ENCODE assay signal across 20 cellular contexts in the genomic region with DNA sequence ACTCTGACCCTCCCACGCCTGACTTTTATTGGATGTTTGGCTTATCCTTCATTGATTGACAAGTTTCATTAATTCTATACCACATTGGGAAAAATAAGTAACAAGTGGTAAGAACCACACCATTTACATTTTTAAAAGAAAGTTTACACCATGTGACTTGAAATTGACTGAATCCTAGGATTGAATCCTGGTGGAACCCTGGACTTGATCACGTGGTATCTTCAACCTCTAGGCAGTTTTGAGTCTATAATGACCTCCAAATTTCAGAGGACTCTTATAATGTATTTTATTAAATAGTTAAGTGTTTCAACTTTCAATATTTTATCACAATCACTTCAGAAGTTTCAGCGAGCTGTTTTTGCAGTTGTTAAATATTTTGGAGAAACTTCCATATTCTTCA.
"Had no signal": no experiment of that assay in that cellular context is flagged by ENCODE, and none has a peak within 500 bp of the region (broad histone marks: within the 10 kb centered on the region; RNA-seq: fewer than 3 reads in every experiment).

No MANE protein-coding gene starts in this region.

- DNase-seq: IMR-90, Kasumi-1, MM.1S, NCI-H1092 treated with DMSO at 0.1 percent for 48 hours, NCI-H1436, NCI-H187, NCI-H2029, NCI-H2081 treated with DMSO at 0.1 percent for 48 hours, NCI-H2171, NCI-H226, NCI-H510A, NCI-H524 treated with DMSO at 0.1 percent for 48 hours, NCI-H69, NCI-H774, Right ventricle myocardium superior, RPMI8226, SIG-M5, SK-N-SH had no signal

- H3K9me2 ChIP-seq: SK-N-SH had no signal

- FAIRE-seq: RCC 7860 had no signal

- H3K9me3 ChIP-seq: SK-N-SH had no signal

- H3K27ac ChIP-seq: KMS-11 had no signal

- H3K9ac ChIP-seq: KMS-11, SK-N-SH had no signal

- H3K4me2 ChIP-seq: KMS-11, SK-N-SH had no signal
